In genomic region chr10:101066890-101067355, GRCh38 we compare ENCODE assay signal across 8 cellular contexts. TPM values are rescaled to one million over a fixed set of nuclear protein-coding genes. Genes with fewer than 3 reads are reported as not detected.
DNase-seq lines count a peak whose midpoint lies in the region; ATAC-seq and TF ChIP-seq lines count a peak whose summit lies in the region.

No MANE protein-coding gene starts in this region.

- H3K27me3 ChIP-seq in CD8-positive, alpha-beta T cell (ENCODE audit: insufficient read depth, low read length): peaks cover 39% of the 10 kb centered on the region
- H3K27me3 ChIP-seq in ectodermal cell (ENCODE audit: control insufficient read depth, insufficient read depth, low read length, poor library complexity, severe bottlenecking): peaks cover 67% of the 10 kb centered on the region

- H3K36me3 Mint-ChIP-seq in CD8-positive, alpha-beta T cell: no peaks in the 10 kb centered on the region
- no peaks in the 10 kb centered on the region for H3K36me3 Mint-ChIP-seq in natural killer cell treated with Interleukin-12 subunit alpha and Interleukin-12 subunit beta and Interleukin-15 and Interleukin-18, amount 100 ng/mL, for 72 hours

- no peak for ATAC-seq in CD8-positive, alpha-beta T cell
- no peak for ATAC-seq in natural killer cell treated with Interleukin-12 subunit alpha and Interleukin-12 subunit beta and Interleukin-15 and Interleukin-18, amount 100 ng/mL, for 72 hours
- ATAC-seq in HG02885 (IDR thresholded peaks at IDR 0.05; ENCODE audit: poor library complexity, unreplicated experiment): no peak

- no peak overlapping the region for H3K27ac Mint-ChIP-seq in CD8-positive, alpha-beta T cell
- H3K27ac Mint-ChIP-seq in natural killer cell treated with Interleukin-12 subunit alpha and Interleukin-12 subunit beta and Interleukin-15 and Interleukin-18, amount 100 ng/mL, for 72 hours: no peak overlapping the region

- H3K36me3 ChIP-seq in CD8-positive, alpha-beta T cell (ENCODE audit: insufficient read depth, low read length): no peaks in the 10 kb centered on the region
- no peaks in the 10 kb centered on the region for H3K36me3 ChIP-seq in ectodermal cell (ENCODE audit: control insufficient read depth, insufficient read depth, low read length)

- H3K27ac ChIP-seq in CD8-positive, alpha-beta T cell (ENCODE audit: low read depth, low read length): no peak overlapping the region
- H3K27ac ChIP-seq in ectodermal cell (ENCODE audit: insufficient read depth, low read depth, low read length, poor library complexity, severe bottlenecking): no peak overlapping the region

- no peaks in the 10 kb centered on the region for H3K9me3 ChIP-seq in CD8-positive, alpha-beta T cell (ENCODE audit: low read length)
- no peaks in the 10 kb centered on the region for H3K9me3 ChIP-seq in ectodermal cell (ENCODE audit: control insufficient read depth, low read length)

- 1% methylated on average over 30 to 31 of the region's 31 CpGs for WGBS in ectodermal cell, 2 experiments

- POLR2A ChIA-PET in CD8-positive, alpha-beta T cell (lab: Charles Lee): interaction anchor here (1.6 to 2.1 kb wide), 2 partner anchors 23 to 26 kb away, joined by 4 to 6 read pairs; no protein-coding TSS in a partner anchor

- H3K4me1 ChIP-seq in CD8-positive, alpha-beta T cell (ENCODE audit: insufficient read depth, low read length): peaks cover 35% of the 10 kb centered on the region
- H3K4me1 ChIP-seq in ectodermal cell (ENCODE audit: control insufficient read depth, insufficient read depth, low read length): peaks cover 28% of the 10 kb centered on the region

- TF ChIP-seq CTCF in CD8-positive, alpha-beta T cell (IDR thresholded peaks at IDR 0.05): no peak

- H3K4me1 Mint-ChIP-seq in CD8-positive, alpha-beta T cell (ENCODE audit: low read depth): peaks cover 21% of the 10 kb centered on the region
- peaks cover 8 to 13% of the 10 kb centered on the region in 2 donors for H3K4me1 Mint-ChIP-seq in natural killer cell treated with Interleukin-12 subunit alpha and Interleukin-12 subunit beta and Interleukin-15 and Interleukin-18, amount 100 ng/mL, for 72 hours (ENCODE audit: low read depth in 2 of 2)

- intact Hi-C loops in CD8-positive, alpha-beta T cell (cut with DNase I, micrococcal nuclease): loop anchor here (1.0 to 5.0 kb wide), 2 partner anchors 26 to 35 kb away; partner anchors contain the start of genes PDZD7 (in 1 of the 2) and SFXN3 (in 1 of the 2)

- no peaks in the 10 kb centered on the region for H3K9me3 Mint-ChIP-seq in CD8-positive, alpha-beta T cell
- no peaks in the 10 kb centered on the region for H3K9me3 Mint-ChIP-seq in natural killer cell treated with Interleukin-12 subunit alpha and Interleukin-12 subunit beta and Interleukin-15 and Interleukin-18, amount 100 ng/mL, for 72 hours

- peaks cover 35% of the 10 kb centered on the region for H3K27me3 Mint-ChIP-seq in CD8-positive, alpha-beta T cell (ENCODE audit: low read depth)
- peaks cover 18 to 24% of the 10 kb centered on the region in 2 donors for H3K27me3 Mint-ChIP-seq in natural killer cell treated with Interleukin-12 subunit alpha and Interleukin-12 subunit beta and Interleukin-15 and Interleukin-18, amount 100 ng/mL, for 72 hours

- CTCF ChIA-PET in CD8-positive, alpha-beta T cell (lab: Charles Lee): interaction anchor here (0.6 to 20.9 kb wide), 10 partner anchors 8 to 91 kb away, joined by 3 to 580 read pairs (median 4); partner anchors contain the start of genes MRPL43, PDZD7, SFXN3 and TWNK

- peak in 1 of 7 experiments; percentile 50 for DNase-seq in CD8-positive, alpha-beta T cell
- DNase-seq in NCI-H2227 treated with DMSO at 0.1 percent for 48 hours (lab: John Stamatoyannopoulos, UW) (peak; percentile 25), hypothalamus (lab: John Stamatoyannopoulos, UW) (no peak), NCI-H128 (lab: John Stamatoyannopoulos, UW; ENCODE audit: unreplicated experiment) (no peak)
- no peak for DNase-seq in natural killer cell treated with Interleukin-12 subunit alpha and Interleukin-12 subunit beta and Interleukin-15 and Interleukin-18, amount 100 ng/mL, for 72 hours (ENCODE audit: low spot score)
- no peak for DNase-seq in stimulated activated naive CD4-positive, alpha-beta T cell treated with Interleukin-2 at 50 U/mL for 16 hours (lab: John Stamatoyannopoulos, UW)

- peak overlapping the region; percentile 64 for H3K4me3 ChIP-seq in CD8-positive, alpha-beta T cell (ENCODE audit: low read depth, low read length)
- peak overlapping the region; percentile 39 for H3K4me3 ChIP-seq in ectodermal cell (ENCODE audit: insufficient read depth, low read depth, low read length)

- H3K4me3 Mint-ChIP-seq in CD8-positive, alpha-beta T cell: peak overlapping the region; percentile 91
- H3K4me3 Mint-ChIP-seq in natural killer cell treated with Interleukin-12 subunit alpha and Interleukin-12 subunit beta and Interleukin-15 and Interleukin-18, amount 100 ng/mL, for 72 hours: peak overlapping the region; percentile 80

RNA-seq across cellular contexts. Expression of gene KAZALD1, which starts 5.1 kb away (rescaled TPM):
- total RNA-seq in CD8-positive, alpha-beta T cell: not detected
- 1.4 TPM for polyA plus RNA-seq in ectodermal cell (2013, experiment 1 of 4)
- polyA plus RNA-seq in ectodermal cell (2013, experiment 2 of 4): 1.8 TPM
- polyA plus RNA-seq in ectodermal cell (2013, experiment 3 of 4): 2.8 TPM
- polyA plus RNA-seq in ectodermal cell (2013, experiment 4 of 4): 1.3 TPM
- total RNA-seq in natural killer cell treated with Interleukin-12 subunit alpha and Interleukin-12 subunit beta and Interleukin-15 and Interleukin-18, amount 100 ng/mL, for 72 hours: 1 to 10 TPM in 1 of 2 donors, not detected in 1; 1.9 TPM

RNA-seq across cellular contexts. Expression of gene SFXN3, which starts 35.9 kb away (rescaled TPM):
- total RNA-seq in CD8-positive, alpha-beta T cell: 10 to 100 TPM; 38.1 to 39.3 TPM
- polyA plus RNA-seq in ectodermal cell (2013, experiment 1 of 4): 1.5 TPM
- 0.69 TPM for polyA plus RNA-seq in ectodermal cell (2013, experiment 2 of 4)
- 0.64 TPM for polyA plus RNA-seq in ectodermal cell (2013, experiment 3 of 4)
- polyA plus RNA-seq in ectodermal cell (2013, experiment 4 of 4): 1.2 TPM
- total RNA-seq in natural killer cell treated with Interleukin-12 subunit alpha and Interleukin-12 subunit beta and Interleukin-15 and Interleukin-18, amount 100 ng/mL, for 72 hours: 10 to 100 TPM; 12.5 to 21.1 TPM

RNA-seq across cellular contexts. Expression of gene PDZD7, which starts 36.0 kb away (rescaled TPM):
- 1 to 10 TPM in 1 of 2 experiments, under 1 TPM in 1; 0.95 to 1.7 TPM for total RNA-seq in CD8-positive, alpha-beta T cell
- polyA plus RNA-seq in ectodermal cell (2013, experiment 1 of 4): 0.74 TPM
- 0.82 TPM for polyA plus RNA-seq in ectodermal cell (2013, experiment 2 of 4)
- 0.69 TPM for polyA plus RNA-seq in ectodermal cell (2013, experiment 3 of 4)
- 0.49 TPM for polyA plus RNA-seq in ectodermal cell (2013, experiment 4 of 4)
- under 1 TPM; 0.17 to 0.62 TPM for total RNA-seq in natural killer cell treated with Interleukin-12 subunit alpha and Interleukin-12 subunit beta and Interleukin-15 and Interleukin-18, amount 100 ng/mL, for 72 hours
